17 cellular contexts compared by ENCODE assay signal in genomic region chr10:72126872-72127232, GRCh38.
"Had no signal": no experiment of that assay in that cellular context is flagged by ENCODE, and none has a peak within 500 bp of the region (broad histone marks: within the 10 kb centered on the region; RNA-seq: fewer than 3 reads in every experiment).

No MANE protein-coding gene starts in this region.

- DNase-seq: activated CD4-positive, alpha-beta T cell treated with anti-CD3 and anti-CD28 coated beads for 36 hours; activated CD8-positive, alpha-beta memory T cell treated with anti-CD3 and anti-CD28 coated beads, Interleukin-2, amount 50 U/mL, for 48 hours; activated CD8-positive, alpha-beta T cell treated with anti-CD3 and anti-CD28 coated beads for 36 hours; activated naive CD4-positive, alpha-beta T cell treated with anti-CD3 and anti-CD28 coated beads for 36 hours; cortex of kidney; effector CD4-positive, alpha-beta T cell; kidney; left ventricle myocardium superior; stimulated activated CD4-positive, alpha-beta T cell treated with anti-CD3 and anti-CD28 coated beads, Interleukin-1b, Interleukin-23, amount 100 ng/mL, for 48 hours; stimulated activated naive CD8-positive, alpha-beta T cell treated with anti-CD3 and anti-CD28 coated beads, Interleukin-15, amount 100 ng/mL, for 72 hours; T-helper 17 cell; testis; upper lobe of right lung; WERI-Rb-1 had no signal

- FAIRE-seq: kidney had no signal

- H3K27ac Mint-ChIP-seq: activated CD4-positive, alpha-beta T cell treated with anti-CD3 and anti-CD28 coated beads for 36 hours; activated CD8-positive, alpha-beta T cell treated with anti-CD3 and anti-CD28 coated beads for 36 hours; activated T-helper 1 cell treated with anti-CD3 and anti-CD28 coated beads, Interleukin-12 subunit alpha, Interleukin-12 subunit beta, Interleukin-2, Interleukin-4 antibody, amounts not matched to agents 30 ng/mL and 10 ng/mL and 1 ng/mL, durations not matched to agents 14 hours and 24 hours and 36 hours; neural progenitor cell; stimulated activated naive CD8-positive, alpha-beta T cell treated with anti-CD3 and anti-CD28 coated beads, Interleukin-15, amount 100 ng/mL, for 72 hours; T-helper 17 cell had no signal

- H3K4me2 ChIP-seq: neural progenitor cell had no signal

- ATAC-seq: activated CD8-positive, alpha-beta T cell treated with anti-CD3 and anti-CD28 coated beads for 36 hours; stimulated activated naive CD8-positive, alpha-beta T cell treated with anti-CD3 and anti-CD28 coated beads, Interleukin-15, amount 100 ng/mL, for 72 hours; T-helper 17 cell had no signal

- H2AFZ ChIP-seq: neural progenitor cell had no signal

- H3K4me1 ChIP-seq: upper lobe of right lung had no signal

- H3K27ac ChIP-seq: adrenal gland, neural progenitor cell, testis, upper lobe of right lung, WERI-Rb-1 had no signal

- H3K9me3 ChIP-seq: adrenal gland, testis, upper lobe of right lung had no signal

- H3K27me3 ChIP-seq: adrenal gland, neural progenitor cell, testis, upper lobe of right lung had no signal

- H3K9me3 Mint-ChIP-seq: activated CD8-positive, alpha-beta T cell treated with anti-CD3 and anti-CD28 coated beads for 36 hours; activated naive CD4-positive, alpha-beta T cell treated with anti-CD3 and anti-CD28 coated beads for 36 hours; activated T-helper 1 cell treated with anti-CD3 and anti-CD28 coated beads, Interleukin-12 subunit alpha, Interleukin-12 subunit beta, Interleukin-2, Interleukin-4 antibody, amounts not matched to agents 30 ng/mL and 10 ng/mL and 1 ng/mL, durations not matched to agents 14 hours and 24 hours and 36 hours; neural progenitor cell; stimulated activated naive CD8-positive, alpha-beta T cell treated with anti-CD3 and anti-CD28 coated beads, Interleukin-15, amount 100 ng/mL, for 72 hours had no signal

- H3K9ac ChIP-seq: neural progenitor cell had no signal

- H3K36me3 ChIP-seq: adrenal gland, neural progenitor cell had no signal

- H3K4me3 Mint-ChIP-seq: activated CD4-positive, alpha-beta T cell treated with anti-CD3 and anti-CD28 coated beads for 36 hours; activated CD8-positive, alpha-beta T cell treated with anti-CD3 and anti-CD28 coated beads for 36 hours; activated naive CD4-positive, alpha-beta T cell treated with anti-CD3 and anti-CD28 coated beads for 36 hours; activated T-helper 1 cell treated with anti-CD3 and anti-CD28 coated beads, Interleukin-12 subunit alpha, Interleukin-12 subunit beta, Interleukin-2, Interleukin-4 antibody, amounts not matched to agents 30 ng/mL and 10 ng/mL and 1 ng/mL, durations not matched to agents 14 hours and 24 hours and 36 hours; neural progenitor cell; stimulated activated naive CD8-positive, alpha-beta T cell treated with anti-CD3 and anti-CD28 coated beads, Interleukin-15, amount 100 ng/mL, for 72 hours; T-helper 17 cell had no signal

- H3K4me3 ChIP-seq: adrenal gland, neural progenitor cell, testis, upper lobe of right lung had no signal

- H3K27me3 Mint-ChIP-seq: activated CD4-positive, alpha-beta T cell treated with anti-CD3 and anti-CD28 coated beads for 36 hours; activated CD8-positive, alpha-beta T cell treated with anti-CD3 and anti-CD28 coated beads for 36 hours; stimulated activated naive CD8-positive, alpha-beta T cell treated with anti-CD3 and anti-CD28 coated beads, Interleukin-15, amount 100 ng/mL, for 72 hours; T-helper 17 cell had no signal
